Comparison of ENCODE assay signal across 1 cellular context in genomic region chr17:29591737-29592624, GRCh38.
TF ChIP-seq lines count a peak whose summit lies in the region.

No MANE protein-coding gene starts in this region.

TF ChIP-seq in HepG2, 621 proteins besides CTCF, POLR2A, EP300 and RAD21 (continued from another document and continues in another):
- no peak for TF ChIP-seq AKNA (CRISPR knock-in tag; IDR thresholded peaks at IDR 0.05; ENCODE audit: borderline replicate concordance)
- TF ChIP-seq ZMAT5 (CRISPR knock-in tag; IDR thresholded peaks at IDR 0.05; ENCODE audit: borderline replicate concordance, low read depth), result no peak
- no peak for TF ChIP-seq ZBTB49 (CRISPR knock-in tag; IDR thresholded peaks at IDR 0.05; ENCODE audit: borderline replicate concordance)
- TF ChIP-seq ZNF414 (CRISPR knock-in tag; IDR thresholded peaks at IDR 0.05), result 0 out of 2 replicates have a peak, but pooled peaks have one; percentile 11
- 0 out of 2 replicates have a peak, but pooled peaks have one; percentile 40 for TF ChIP-seq HES4 (CRISPR knock-in tag; IDR thresholded peaks at IDR 0.05; ENCODE audit: borderline replicate concordance)
- peak; percentile 80; the same call in 1 of the 2 replicates for TF ChIP-seq ZNF513 (CRISPR knock-in tag; conservative IDR thresholded peaks at IDR 0.05)
- no peak for TF ChIP-seq MAFG (CRISPR knock-in tag; IDR thresholded peaks at IDR 0.05)
- no peak for TF ChIP-seq ZNF75D (CRISPR knock-in tag; IDR thresholded peaks at IDR 0.05; ENCODE audit: borderline replicate concordance)
- no peak for TF ChIP-seq ZNF737 (CRISPR knock-in tag; IDR thresholded peaks at IDR 0.05; ENCODE audit: borderline replicate concordance)
- TF ChIP-seq NPAS2 (CRISPR knock-in tag; IDR thresholded peaks at IDR 0.05; ENCODE audit: borderline replicate concordance), result no peak
- TF ChIP-seq ZNF543 (CRISPR knock-in tag; IDR thresholded peaks at IDR 0.05), result 0 out of 2 replicates have a peak, but pooled peaks have one; percentile 39
- TF ChIP-seq ZNF878 (CRISPR knock-in tag; IDR thresholded peaks at IDR 0.05), result no peak
- no peak for TF ChIP-seq MIER2 (CRISPR knock-in tag; IDR thresholded peaks at IDR 0.05)
- peak; percentile 78; the same call in 1 of the 2 replicates for TF ChIP-seq CBX5 (CRISPR knock-in tag; IDR thresholded peaks at IDR 0.05; ENCODE audit: borderline replicate concordance)
- TF ChIP-seq ZBTB3 (CRISPR knock-in tag; IDR thresholded peaks at IDR 0.05; ENCODE audit: borderline replicate concordance, low read depth), result no peak
- no peak; the same call in 1 of the 2 replicates for TF ChIP-seq MED13 (CRISPR knock-in tag; IDR thresholded peaks at IDR 0.05)
- no peak for TF ChIP-seq CBFB (CRISPR knock-in tag; IDR thresholded peaks at IDR 0.05)
- TF ChIP-seq ZNF503 (CRISPR knock-in tag; IDR thresholded peaks at IDR 0.05), result 0 out of 2 replicates have a peak, but pooled peaks have one; percentile 34
- no peak for TF ChIP-seq FUBP1 (CRISPR knock-in tag; IDR thresholded peaks at IDR 0.05; ENCODE audit: borderline replicate concordance)
- no peak for TF ChIP-seq AHR (CRISPR knock-in tag; IDR thresholded peaks at IDR 0.05)
- no peak for TF ChIP-seq GLMP (CRISPR knock-in tag; IDR thresholded peaks at IDR 0.05; ENCODE audit: borderline replicate concordance)
- TF ChIP-seq ZNF101 (CRISPR knock-in tag; IDR thresholded peaks at IDR 0.05; ENCODE audit: borderline replicate concordance, low read depth), result no peak
- TF ChIP-seq BATF2 (CRISPR knock-in tag; IDR thresholded peaks at IDR 0.05), result no peak
- TF ChIP-seq ZSCAN21 (CRISPR knock-in tag; IDR thresholded peaks at IDR 0.05; ENCODE audit: borderline replicate concordance), result no peak
- TF ChIP-seq BCL6 (CRISPR knock-in tag; IDR thresholded peaks at IDR 0.05), result peak; percentile 53
- peak; percentile 93 for TF ChIP-seq KDM2A (CRISPR knock-in tag; IDR thresholded peaks at IDR 0.05; ENCODE audit: borderline replicate concordance, low read depth)
- no peak for TF ChIP-seq HCFC1 (IDR thresholded peaks at IDR 0.05; ENCODE audit: low read depth, low read length)
- TF ChIP-seq ZBTB43 (CRISPR knock-in tag; conservative IDR thresholded peaks at IDR 0.05), result no peak
- no peak for TF ChIP-seq ATF7 (IDR thresholded peaks at IDR 0.05)
- no peak for TF ChIP-seq ATF7 (CRISPR knock-in tag; IDR thresholded peaks at IDR 0.05)
- TF ChIP-seq AGO1 (IDR thresholded peaks at IDR 0.05; ENCODE audit: low read depth, low read length, poor library complexity, severe bottlenecking), result no peak
- no peak for TF ChIP-seq ZFP36L1 (CRISPR knock-in tag; IDR thresholded peaks at IDR 0.05)
- TF ChIP-seq ZC3H13 (CRISPR knock-in tag; IDR thresholded peaks at IDR 0.05), result no peak
- peak; percentile 88 for TF ChIP-seq IRF2 (CRISPR knock-in tag; IDR thresholded peaks at IDR 0.05)
- TF ChIP-seq IRF1 (CRISPR knock-in tag; IDR thresholded peaks at IDR 0.05; ENCODE audit: low read depth), result no peak
- TF ChIP-seq ZBTB4 (CRISPR knock-in tag; IDR thresholded peaks at IDR 0.05; ENCODE audit: borderline replicate concordance), result no peak
- no peak for TF ChIP-seq SATB2 (CRISPR knock-in tag; IDR thresholded peaks at IDR 0.05)
